Comparison of ENCODE assay signal across 8 cellular contexts in genomic region chr5:126422994-126423788, GRCh38. TPM values are rescaled to one million over a fixed set of nuclear protein-coding genes. Genes with fewer than 3 reads are reported as not detected.
DNase-seq lines count a peak whose midpoint lies in the region; ATAC-seq and TF ChIP-seq lines count a peak whose summit lies in the region.

Gene GRAMD2B (plus strand): TSS chr5:126423409. CDS start chr5:126423607, 198 bp downstream.

- H3K4me1 Mint-ChIP-seq in activated CD4-positive, alpha-beta T cell treated with anti-CD3 and anti-CD28 coated beads, Interleukin-2, amount 10 ng/mL, durations not matched to agents 24 days and 14 days = peaks cover 26% of the 10 kb centered on the region

- H3K27ac ChIP-seq in coronary artery (peak within 1 kb of the TSS; percentile 92 to 99), layer of hippocampus (ENCODE audit: low read depth, low read length) (peak within 1 kb of the TSS; percentile 94)

- no peak for TF ChIP-seq CTCF in coronary artery (IDR thresholded peaks at IDR 0.05)

- peak; percentile 85 for ATAC-seq in GM18502 (IDR thresholded peaks at IDR 0.05; ENCODE audit: poor library complexity, unreplicated experiment)
- peak; percentile 80 for ATAC-seq in HG02884 (IDR thresholded peaks at IDR 0.05; ENCODE audit: unreplicated experiment)

- H3K27me3 ChIP-seq in layer of hippocampus (ENCODE audit: control insufficient read depth, insufficient read depth, low read length) = no peaks in the 10 kb centered on the region

- H3K27ac Mint-ChIP-seq in activated CD4-positive, alpha-beta T cell treated with anti-CD3 and anti-CD28 coated beads, Interleukin-2, amount 10 ng/mL, durations not matched to agents 24 days and 14 days = peak within 1 kb of the TSS; percentile 91

- no peaks in the 10 kb centered on the region for H3K9me3 Mint-ChIP-seq in activated CD4-positive, alpha-beta T cell treated with anti-CD3 and anti-CD28 coated beads, Interleukin-2, amount 10 ng/mL, durations not matched to agents 24 days and 14 days

- peak within 1 kb of the TSS; percentile 93 for H3K4me3 ChIP-seq in coronary artery

- peak within 1 kb of the TSS; percentile 92 for H3K4me3 Mint-ChIP-seq in activated CD4-positive, alpha-beta T cell treated with anti-CD3 and anti-CD28 coated beads, Interleukin-2, amount 10 ng/mL, durations not matched to agents 24 days and 14 days

- no peaks in the 10 kb centered on the region for H3K27me3 Mint-ChIP-seq in activated CD4-positive, alpha-beta T cell treated with anti-CD3 and anti-CD28 coated beads, Interleukin-2, amount 10 ng/mL, durations not matched to agents 24 days and 14 days

- DNase-seq in NCI-H2107 (lab: John Stamatoyannopoulos, UW) (peak; percentile 14), coronary artery (ENCODE audit: low spot score) (peak; percentile 93), OCI-M2 (lab: John Stamatoyannopoulos, UW; ENCODE audit: unreplicated experiment) (no peak)
- DNase-seq in activated CD4-positive, alpha-beta T cell treated with anti-CD3 and anti-CD28 coated beads, Interleukin-2, amount 10 ng/mL, durations not matched to agents 24 days and 14 days = peak; percentile 89
- DNase-seq in stimulated activated CD4-positive, alpha-beta T cell treated with anti-CD3 and anti-CD28 coated beads, Interleukin-1b, Interleukin-23, amount 100 ng/mL, for 24 hours (ENCODE audit: low read depth in 4 of 4, low spot score in 1 of 4) = peak; percentile 30 to 56 (median 40)

- H3K36me3 Mint-ChIP-seq in activated CD4-positive, alpha-beta T cell treated with anti-CD3 and anti-CD28 coated beads, Interleukin-2, amount 10 ng/mL, durations not matched to agents 24 days and 14 days (ENCODE audit: low read depth) = peaks cover 8% of the 10 kb centered on the region

- intact Hi-C loops in activated CD4-positive, alpha-beta T cell treated with anti-CD3 and anti-CD28 coated beads, Interleukin-2, amount 10 ng/mL, durations not matched to agents 24 days and 14 days (cut with micrococcal nuclease) = loop anchor here (1.0 to 5.0 kb wide), 4 partner anchors 15 to 79 kb away; no protein-coding TSS in a partner anchor

RNA-seq across cellular contexts. Expression of gene GRAMD2B, which starts in this region (rescaled TPM):
- total RNA-seq in activated CD4-positive, alpha-beta T cell treated with anti-CD3 and anti-CD28 coated beads, Interleukin-2, amount 10 ng/mL, durations not matched to agents 24 days and 14 days = 9.2 and 10.8 TPM in 2 replicates
